ENCODE assay signal across 17 cellular contexts in the genomic region with DNA sequence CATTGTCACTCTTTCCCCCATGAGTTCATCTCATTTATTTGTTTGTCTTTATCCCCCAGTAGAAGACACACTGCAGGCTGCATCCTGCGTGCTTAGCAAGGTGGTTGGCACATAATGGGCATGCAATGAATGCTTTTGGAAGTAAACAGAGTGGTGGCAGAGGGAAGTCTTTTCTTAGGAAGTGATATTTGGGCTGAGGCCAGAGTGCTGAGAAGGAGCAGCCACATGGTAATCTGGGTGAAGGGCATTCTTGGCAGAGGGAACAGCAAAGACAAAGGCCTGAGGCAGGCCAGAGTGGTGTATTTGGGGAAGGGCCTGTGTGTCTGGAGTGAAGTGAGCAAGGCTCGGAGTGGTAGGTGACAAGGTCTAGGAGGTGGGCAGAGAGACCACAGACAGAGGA.
"Had no signal": no experiment of that assay in that cellular context is flagged by ENCODE, and none has a peak within 500 bp of the region (broad histone marks: within the 10 kb centered on the region; RNA-seq: fewer than 3 reads in every experiment).

No MANE protein-coding gene starts in this region.

- H3K27me3 ChIP-seq: gastrocnemius medialis, uterus had no signal

- H3K27ac Mint-ChIP-seq: nephron progenitor cell had no signal

- H3K36me3 ChIP-seq: gastrocnemius medialis, tibial artery, uterus had no signal

- H3K4me1 ChIP-seq: uterus had no signal

- H3K27ac ChIP-seq: gastrocnemius medialis, tibial artery, uterus had no signal

- DNase-seq: activated CD4-positive, alpha-beta T cell treated with anti-CD3 and anti-CD28 coated beads, Interleukin-2, amount 50 U/mL, for 1 hour; activated CD4-positive, CD25-positive, alpha-beta regulatory T cell treated with anti-CD3 and anti-CD28 coated beads, Interleukin-2, amount 50 U/mL, for 72 hours; activated CD8-positive, alpha-beta memory T cell treated with anti-CD3 and anti-CD28 coated beads, Interleukin-2, amount 50 U/mL, for 4 hours; activated effector memory CD4-positive, alpha-beta T cell treated with anti-CD3 and anti-CD28 coated beads, Interleukin-2, amount 50 U/mL, for 16 hours; activated naive CD4-positive, alpha-beta T cell treated with anti-CD3 and anti-CD28 coated beads, Interleukin-2, amount 50 U/mL, for 16 hours; activated T-cell treated with anti-CD3 and anti-CD28 coated beads, Interleukin-2, amount 50 U/mL, for 48 hours; aorta; cortex of kidney; effector CD8-positive, alpha-beta T cell; gastrocnemius medialis; kidney; nephron progenitor cell; stimulated activated CD4-positive, alpha-beta T cell treated with anti-CD3 and anti-CD28 coated beads, Interleukin-1b, Interleukin-23, amount 100 ng/mL, for 48 hours; stimulated activated naive CD4-positive, alpha-beta T cell treated with Interleukin-2 at 50 U/mL for 16 hours; tibial artery; uterus had no signal

- H3K4me3 ChIP-seq: gastrocnemius medialis, tibial artery, uterus had no signal

- ATAC-seq: esophagus mucosa, gastrocnemius medialis had no signal

- H3K9me3 ChIP-seq: gastrocnemius medialis, tibial artery, uterus had no signal

- H3K4me3 Mint-ChIP-seq: nephron progenitor cell had no signal
